ENCODE assay signal across 20 cellular contexts in the genomic region with DNA sequence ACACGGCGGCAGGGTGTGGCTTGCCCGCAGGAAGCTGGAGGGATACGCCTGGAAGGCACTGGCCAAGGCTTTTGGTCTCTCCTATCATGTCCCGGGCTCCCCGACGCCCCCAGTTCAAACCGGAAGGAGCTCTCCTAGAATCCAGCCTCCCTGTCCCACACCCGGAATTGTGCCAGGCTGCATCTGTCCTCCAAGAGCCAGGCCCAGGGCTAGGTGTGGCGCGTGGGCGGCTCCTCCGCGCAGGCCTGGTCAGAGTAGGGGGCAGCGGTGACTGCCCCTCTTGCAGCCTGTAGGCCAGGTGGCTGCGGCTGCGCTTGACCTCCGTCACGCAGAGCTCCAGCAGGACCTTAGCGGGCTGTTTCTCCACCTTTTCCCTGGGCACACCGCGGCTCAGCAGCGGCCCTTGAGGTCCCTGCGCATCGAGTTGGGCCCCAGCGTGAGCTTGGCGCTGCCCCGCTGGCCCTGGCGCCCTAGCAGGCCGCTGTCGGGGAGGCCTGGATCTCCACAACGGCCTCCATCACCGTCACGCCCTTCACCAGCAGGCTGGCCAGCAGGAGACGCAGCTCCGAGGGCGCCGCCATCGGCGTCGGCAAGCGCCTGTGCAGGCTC.
"Had no signal": no experiment of that assay in that cellular context is flagged by ENCODE, and none has a peak within 500 bp of the region (broad histone marks: within the 10 kb centered on the region; RNA-seq: fewer than 3 reads in every experiment).

No MANE protein-coding gene starts in this region.

- H3K4me2 ChIP-seq: neural progenitor cell had no signal

- H2AFZ ChIP-seq: neural progenitor cell had no signal

- FAIRE-seq: frontal cortex had no signal

- H3K9me3 ChIP-seq: prostate gland, right atrium auricular region, spleen, transverse colon had no signal

- H3K4me3 ChIP-seq: lung, neural progenitor cell, prostate gland, right atrium auricular region, skin epidermis, spleen, transverse colon had no signal

- H3K9ac ChIP-seq: neural progenitor cell had no signal

- DNase-seq: cortex of kidney; effector memory CD8-positive, alpha-beta T cell; hypothalamus; immature natural killer cell; midbrain; naive thymus-derived CD4-positive, alpha-beta T cell; nucleus accumbens; spleen; stimulated activated CD4-positive, alpha-beta T cell treated with anti-CD3 and anti-CD28 coated beads, Interleukin-4, amount 100 ng/mL, for 4 hours; stimulated activated naive B cell treated with anti-CD40 and anti-IgM and Interleukin-4, amounts not matched to agents 10 μg/mL and 1 μg/mL and 100 μg/mL, for 72 hours; transverse colon had no signal

- H3K27me3 Mint-ChIP-seq: memory B cell; stimulated activated naive B cell treated with anti-CD40 and anti-IgM and Interleukin-4, amounts not matched to agents 10 μg/mL and 1 μg/mL and 100 μg/mL, for 72 hours; stimulated activated naive CD8-positive, alpha-beta T cell treated with anti-CD3 and anti-CD28 coated beads, Interleukin-15, Interleukin-2, amounts not matched to agents 100 ng/mL and 50 ng/mL, for 24 hours had no signal

- H3K27me3 ChIP-seq: neural progenitor cell, right atrium auricular region, spleen, transverse colon had no signal

- H3K27ac Mint-ChIP-seq: effector memory CD8-positive, alpha-beta T cell; immature natural killer cell; memory B cell; naive thymus-derived CD4-positive, alpha-beta T cell; nephron; neural progenitor cell; stimulated activated naive B cell treated with anti-CD40 and anti-IgM and Interleukin-4, amounts not matched to agents 10 μg/mL and 1 μg/mL and 100 μg/mL, for 72 hours; stimulated activated naive CD8-positive, alpha-beta T cell treated with anti-CD3 and anti-CD28 coated beads, Interleukin-15, Interleukin-2, amounts not matched to agents 100 ng/mL and 50 ng/mL, for 24 hours had no signal

- H3K4me1 ChIP-seq: neural progenitor cell, prostate gland, right atrium auricular region, spleen, transverse colon had no signal

- H3K27ac ChIP-seq: neural progenitor cell, prostate gland, right atrium auricular region, skin epidermis, spleen, transverse colon had no signal

- H3K9me3 Mint-ChIP-seq: effector memory CD8-positive, alpha-beta T cell; immature natural killer cell; memory B cell; naive thymus-derived CD4-positive, alpha-beta T cell; nephron; neural progenitor cell; stimulated activated naive B cell treated with anti-CD40 and anti-IgM and Interleukin-4, amounts not matched to agents 10 μg/mL and 1 μg/mL and 100 μg/mL, for 72 hours; stimulated activated naive CD8-positive, alpha-beta T cell treated with anti-CD3 and anti-CD28 coated beads, Interleukin-15, Interleukin-2, amounts not matched to agents 100 ng/mL and 50 ng/mL, for 24 hours had no signal

- ATAC-seq: effector memory CD8-positive, alpha-beta T cell; naive thymus-derived CD4-positive, alpha-beta T cell; stimulated activated naive B cell treated with anti-CD40 and anti-IgM and Interleukin-4, amounts not matched to agents 10 μg/mL and 1 μg/mL and 100 μg/mL, for 72 hours had no signal

- H3K4me1 Mint-ChIP-seq: immature natural killer cell, memory B cell, nephron, neural progenitor cell had no signal

- H3K36me3 ChIP-seq: neural progenitor cell, prostate gland, right atrium auricular region, spleen, transverse colon had no signal

- H3K36me3 Mint-ChIP-seq: immature natural killer cell; memory B cell; neural progenitor cell; stimulated activated naive B cell treated with anti-CD40 and anti-IgM and Interleukin-4, amounts not matched to agents 10 μg/mL and 1 μg/mL and 100 μg/mL, for 72 hours had no signal

- H3K4me3 Mint-ChIP-seq: effector memory CD8-positive, alpha-beta T cell; immature natural killer cell; memory B cell; naive thymus-derived CD4-positive, alpha-beta T cell; nephron; neural progenitor cell; stimulated activated naive B cell treated with anti-CD40 and anti-IgM and Interleukin-4, amounts not matched to agents 10 μg/mL and 1 μg/mL and 100 μg/mL, for 72 hours; stimulated activated naive CD8-positive, alpha-beta T cell treated with anti-CD3 and anti-CD28 coated beads, Interleukin-15, Interleukin-2, amounts not matched to agents 100 ng/mL and 50 ng/mL, for 24 hours had no signal
